Comparison of ENCODE assay signal across 10 cellular contexts in genomic region chr10:89367529-89367928, GRCh38. TPM values are rescaled to one million over a fixed set of nuclear protein-coding genes. Genes with fewer than 3 reads are reported as not detected.
A peak's percentile ranks its signal among the peaks of the same experiment; 100 is the strongest.
DNase-seq lines count a peak whose midpoint lies in the region; ATAC-seq and TF ChIP-seq lines count a peak whose summit lies in the region.
"Had no signal": no experiment of that assay in that cellular context is flagged by ENCODE, and none has a peak within 500 bp of the region (broad histone marks: within the 10 kb centered on the region; RNA-seq: fewer than 3 reads in every experiment).

No MANE protein-coding gene starts in this region.

- peak; percentile 19 to 57 for DNase-seq in NCI-H2081 (lab: John Stamatoyannopoulos, UW)
- DNase-seq in NCI-H2081 treated with DMSO at 0.1 percent for 48 hours (lab: John Stamatoyannopoulos, UW) = no peak
- DNase-seq in activated naive CD8-positive, alpha-beta T cell treated with anti-CD3 and anti-CD28 coated beads, Interleukin-2, amount 50 U/mL, for 24 hours = no peak
- DNase-seq in smooth muscle cell (lab: John Stamatoyannopoulos, UW; ENCODE audit: unreplicated experiment) = no peak
- no peak for DNase-seq in trophoblast cell
- DNase-seq in activated naive CD4-positive, alpha-beta T cell (lab: John Stamatoyannopoulos, UW) = no peak
- DNase-seq in RWPE1 (ENCODE audit: low spot score) = no peak
- DNase-seq: foreskin melanocyte had no signal

- 76% methylated on average over 4 of the region's 4 CpGs for WGBS in smooth muscle cell (ENCODE audit: low lambda C conversion rate)
- no CpG with 5 or more reads among the region's 4 CpGs for WGBS in trophoblast cell (ENCODE audit: extremely low coverage, insufficient coverage, insufficient read length)

- no peak overlapping the region for H3K4me3 ChIP-seq in smooth muscle cell
- H3K4me3 ChIP-seq in trophoblast cell (ENCODE audit: low read depth, low read length) = no peak overlapping the region
- H3K4me3 ChIP-seq: A549 had no signal

- H3K4me1 ChIP-seq in smooth muscle cell (ENCODE audit: low read depth) (peaks cover 7% of the 10 kb centered on the region), trophoblast cell (ENCODE audit: control insufficient read depth in 1 of 2, insufficient read depth in 2 of 2, low read length in 2 of 2) (no peaks in the 10 kb centered on the region)
- H3K4me1 ChIP-seq: A549 had no signal

- no peak overlapping the region for H4K91ac ChIP-seq in trophoblast cell (ENCODE audit: low read depth, low read length)

- peaks cover 2% of the 10 kb centered on the region for H3K36me3 Mint-ChIP-seq in activated naive CD8-positive, alpha-beta T cell treated with anti-CD3 and anti-CD28 coated beads, Interleukin-2, amount 50 U/mL, for 24 hours (ENCODE audit: low read depth)

- H2AK5ac ChIP-seq in trophoblast cell (ENCODE audit: low read length) = no peak overlapping the region

- H3K9ac ChIP-seq in smooth muscle cell (ENCODE audit: low read depth) = no peak overlapping the region
- H3K9ac ChIP-seq in trophoblast cell (ENCODE audit: low read length) = no peak overlapping the region

- no peak overlapping the region for H2BK12ac ChIP-seq in trophoblast cell (ENCODE audit: low read length)

- no peak overlapping the region for H3K4me2 ChIP-seq in smooth muscle cell
- H3K4me2 ChIP-seq in trophoblast cell (ENCODE audit: low read length) = no peak overlapping the region
- H3K4me2 ChIP-seq: A549 had no signal

- H3K36me3 ChIP-seq in smooth muscle cell (ENCODE audit: low read depth) (no peaks in the 10 kb centered on the region), trophoblast cell (ENCODE audit: control insufficient read depth in 1 of 2, insufficient read depth in 2 of 2, low read length in 2 of 2) (no peaks in the 10 kb centered on the region)

- H3K4me1 Mint-ChIP-seq in activated naive CD8-positive, alpha-beta T cell treated with anti-CD3 and anti-CD28 coated beads, Interleukin-2, amount 50 U/mL, for 24 hours = peaks cover 16% of the 10 kb centered on the region

- TF ChIP-seq CTCF in smooth muscle cell (IDR thresholded peaks at IDR 0.05; ENCODE audit: borderline replicate concordance, insufficient read depth, poor library complexity, severe bottlenecking) (no peak), RWPE1 (conservative IDR thresholded peaks at IDR 0.05; ENCODE audit: low read depth) (no peak)

- no peak overlapping the region for H2BK5ac ChIP-seq in trophoblast cell (ENCODE audit: low read depth, low read length, poor library complexity)

- H3F3A ChIP-seq in smooth muscle cell (ENCODE audit: low read depth) = no peaks in the 10 kb centered on the region

- no peak overlapping the region for H3K27ac Mint-ChIP-seq in activated naive CD8-positive, alpha-beta T cell treated with anti-CD3 and anti-CD28 coated beads, Interleukin-2, amount 50 U/mL, for 24 hours

- CTCF ChIA-PET in RWPE1 (lab: Yijun Ruan, JAX) = interaction anchor here (0.7 to 1.2 kb wide), 3 partner anchors 20 to 346 kb away, joined by 3 to 8 read pairs (median 4); no protein-coding TSS in a partner anchor

- H3K27me3 Mint-ChIP-seq in activated naive CD8-positive, alpha-beta T cell treated with anti-CD3 and anti-CD28 coated beads, Interleukin-2, amount 50 U/mL, for 24 hours = peaks cover 2% of the 10 kb centered on the region

- H2BK120ac ChIP-seq in trophoblast cell (ENCODE audit: insufficient read depth, low read length, poor library complexity) = no peak overlapping the region

- peak overlapping the region; percentile 62 for H2AFZ ChIP-seq in smooth muscle cell (ENCODE audit: low read depth)
- no peak overlapping the region for H2AFZ ChIP-seq in trophoblast cell (ENCODE audit: insufficient read depth, low read length, poor library complexity)

- H3K79me2 ChIP-seq in smooth muscle cell (ENCODE audit: low read depth) (no peaks in the 10 kb centered on the region), trophoblast cell (ENCODE audit: control insufficient read depth, insufficient read depth, low read length, poor library complexity) (no peaks in the 10 kb centered on the region)

- H3K27ac ChIP-seq in smooth muscle cell (ENCODE audit: low read depth) = no peak overlapping the region
- H3K27ac ChIP-seq in trophoblast cell (ENCODE audit: low read depth, low read length) = no peak overlapping the region
- no peak overlapping the region for H3K27ac ChIP-seq in RWPE1
- H3K27ac ChIP-seq: A549 had no signal

- no peaks in the 10 kb centered on the region for H3K27me3 ChIP-seq in smooth muscle cell (ENCODE audit: low read depth)
- H3K27me3 ChIP-seq in trophoblast cell (ENCODE audit: insufficient read depth, low read length) = no peaks in the 10 kb centered on the region

- H4K8ac ChIP-seq in trophoblast cell (ENCODE audit: low read depth, low read length) = no peak overlapping the region

- no peak overlapping the region for H3K18ac ChIP-seq in trophoblast cell (ENCODE audit: low read length)

- H3K14ac ChIP-seq in trophoblast cell (ENCODE audit: low read length) = no peak overlapping the region

- no peak overlapping the region for H3K4me3 Mint-ChIP-seq in activated naive CD8-positive, alpha-beta T cell treated with anti-CD3 and anti-CD28 coated beads, Interleukin-2, amount 50 U/mL, for 24 hours

- no peak overlapping the region for H4K12ac ChIP-seq in trophoblast cell (ENCODE audit: low read depth, low read length)

- H3K79me1 ChIP-seq in trophoblast cell (ENCODE audit: low read length) = no peaks in the 10 kb centered on the region

- peak; percentile 43 for ATAC-seq in HG02884 (IDR thresholded peaks at IDR 0.05; ENCODE audit: unreplicated experiment)
- peak; percentile 49 for ATAC-seq in activated naive CD8-positive, alpha-beta T cell treated with anti-CD3 and anti-CD28 coated beads, Interleukin-2, amount 50 U/mL, for 24 hours
- ATAC-seq: A549 had no signal

- no peak overlapping the region for H3K23ac ChIP-seq in trophoblast cell (ENCODE audit: low read length)

- H3K9me3 Mint-ChIP-seq in activated naive CD8-positive, alpha-beta T cell treated with anti-CD3 and anti-CD28 coated beads, Interleukin-2, amount 50 U/mL, for 24 hours = no peaks in the 10 kb centered on the region

- H3K4ac ChIP-seq in trophoblast cell (ENCODE audit: low read depth, low read length) = no peak overlapping the region

- POLR2A ChIA-PET in RWPE1 (lab: Yijun Ruan, JAX; ENCODE audit: low non-redundant PET) = no interaction called here

- H4K20me1 ChIP-seq in smooth muscle cell (ENCODE audit: low read depth) = no peaks in the 10 kb centered on the region

- no peaks in the 10 kb centered on the region for H3K9me3 ChIP-seq in smooth muscle cell (replicated peaks; ENCODE audit: low read depth)
- H3K9me3 ChIP-seq in trophoblast cell (ENCODE audit: insufficient read depth, low read depth, low read length) = no peaks in the 10 kb centered on the region
- H3K9me3 ChIP-seq: A549 had no signal

RNA-seq across cellular contexts. Expression of gene IFIT1B, which starts 10.3 kb away (rescaled TPM):
- not detected in 2 replicates for total RNA-seq in smooth muscle cell
- not detected in 2 replicates for polyA plus RNA-seq in smooth muscle cell
- polyA plus RNA-seq in trophoblast cell (2013) = not detected in 2 replicates
- polyA plus RNA-seq: A549 had no signal

RNA-seq across cellular contexts. Expression of gene IFIT1, which starts 24.9 kb away (rescaled TPM):
- 0.36 and 1.2 TPM in 2 replicates for total RNA-seq in smooth muscle cell
- polyA plus RNA-seq in smooth muscle cell = 0.79 and 1.8 TPM in 2 replicates
- polyA plus RNA-seq in trophoblast cell (2013) = 1.3 and 1.6 TPM in 2 replicates

RNA-seq across cellular contexts. Expression of gene IFIT3, which starts 39.7 kb away (rescaled TPM):
- total RNA-seq in smooth muscle cell = 1.2 and 2.1 TPM in 2 replicates
- 1.7 and 4.6 TPM in 2 replicates for polyA plus RNA-seq in smooth muscle cell
- 0.11 and 0.14 TPM in 2 replicates for polyA plus RNA-seq in trophoblast cell (2013)

RNA-seq across cellular contexts. Expression of gene IFIT5, which starts 46.8 kb away (rescaled TPM):
- 5.7 and 7.7 TPM in 2 replicates for total RNA-seq in smooth muscle cell
- polyA plus RNA-seq in smooth muscle cell = 2.2 and 4.9 TPM in 2 replicates
- 0.51 and 0.70 TPM in 2 replicates for polyA plus RNA-seq in trophoblast cell (2013)

Comparison
In these comparisons a context has a peak if more than half of its experiments do, and no peak if none do; other contexts are left out.
1. DNase-seq: peak in NCI-H2081 (2 of 2); none in NCI-H2081 treated with DMSO at 0.1 percent for 48 hours (single experiment), activated naive CD8-positive, alpha-beta T cell treated with anti-CD3 and anti-CD28 coated beads, Interleukin-2, amount 50 U/mL, for 24 hours (single experiment), smooth muscle cell (single experiment), trophoblast cell (0 of 2), activated naive CD4-positive, alpha-beta T cell (0 of 4) and RWPE1 (single experiment).